9 cellular contexts compared by ENCODE assay signal in genomic region chr22:23386245-23386631, GRCh38.
DNase-seq lines count a peak whose midpoint lies in the region; ATAC-seq and TF ChIP-seq lines count a peak whose summit lies in the region.
"Had no signal": no experiment of that assay in that cellular context is flagged by ENCODE, and none has a peak within 500 bp of the region (broad histone marks: within the 10 kb centered on the region; RNA-seq: fewer than 3 reads in every experiment).

No MANE protein-coding gene starts in this region.

- no peak overlapping the region for H3K4me3 Mint-ChIP-seq in activated CD4-positive, alpha-beta T cell treated with anti-CD3 and anti-CD28 coated beads for 36 hours
- H3K4me3 Mint-ChIP-seq in T-cell = no peak overlapping the region

- H3K36me3 Mint-ChIP-seq in activated CD4-positive, alpha-beta T cell treated with anti-CD3 and anti-CD28 coated beads for 36 hours (ENCODE audit: low read depth) = no peaks in the 10 kb centered on the region
- no peaks in the 10 kb centered on the region for H3K36me3 Mint-ChIP-seq in T-cell

- H3K9me3 Mint-ChIP-seq in activated CD4-positive, alpha-beta T cell treated with anti-CD3 and anti-CD28 coated beads for 36 hours (ENCODE audit: low read depth) = no peaks in the 10 kb centered on the region
- H3K9me3 Mint-ChIP-seq in T-cell = no peaks in the 10 kb centered on the region

- H3K27me3 ChIP-seq in gastrocnemius medialis = no peaks in the 10 kb centered on the region
- H3K27me3 ChIP-seq in sigmoid colon = peaks cover 0 to 5% (median 0%) of the 10 kb centered on the region in 3 donors
- no peaks in the 10 kb centered on the region for H3K27me3 ChIP-seq in vagina

- ATAC-seq in activated CD4-positive, alpha-beta T cell treated with anti-CD3 and anti-CD28 coated beads for 36 hours = peak; percentile 27
- ATAC-seq in T-cell (replicated peaks in 1 of 4) = peak; percentile 8 to 42 (median 37)
- peak; percentile 48 for ATAC-seq in left lobe of liver
- ATAC-seq in gastrocnemius medialis = peak; percentile 17 to 40
- no peak for ATAC-seq in HG02852 (IDR thresholded peaks at IDR 0.05; ENCODE audit: unreplicated experiment)

- TF ChIP-seq CTCF in gastrocnemius medialis (IDR thresholded peaks at IDR 0.05 in 4 of 5, conservative IDR thresholded peaks at IDR 0.05 in 1 of 5) (peak in 1 of 5 experiments; percentile 47), sigmoid colon (IDR thresholded peaks at IDR 0.05) (no peak), vagina (IDR thresholded peaks at IDR 0.05) (peak in 1 of 3 experiments; percentile 9)

- H3K4me1 Mint-ChIP-seq in activated CD4-positive, alpha-beta T cell treated with anti-CD3 and anti-CD28 coated beads for 36 hours = no peaks in the 10 kb centered on the region
- H3K4me1 Mint-ChIP-seq in T-cell = no peaks in the 10 kb centered on the region

- POLR2A ChIA-PET in activated CD4-positive, alpha-beta T cell treated with anti-CD3 and anti-CD28 coated beads for 36 hours (lab: Charles Lee) = no interaction called here
- POLR2A ChIA-PET in T-cell (lab: Charles Lee) = no interaction called here

- TF ChIP-seq POLR2A in gastrocnemius medialis (IDR thresholded peaks at IDR 0.05) = no peak
- TF ChIP-seq POLR2A in sigmoid colon (IDR thresholded peaks at IDR 0.05) = no peak
- no peak for TF ChIP-seq POLR2A in vagina (IDR thresholded peaks at IDR 0.05)

- WGBS in sigmoid colon, 2 donors = 37 to 50% methylated on average over 8 of the region's 8 CpGs

- H3K9me3 ChIP-seq in gastrocnemius medialis = no peaks in the 10 kb centered on the region
- no peaks in the 10 kb centered on the region for H3K9me3 ChIP-seq in sigmoid colon
- no peaks in the 10 kb centered on the region for H3K9me3 ChIP-seq in vagina

- intact Hi-C loops in activated CD4-positive, alpha-beta T cell treated with anti-CD3 and anti-CD28 coated beads for 36 hours (cut with DNase I, micrococcal nuclease) = loop anchor here (1.0 to 10.0 kb wide), 5 partner anchors 63 to 212 kb away; no protein-coding TSS in a partner anchor
- intact Hi-C loops in gastrocnemius medialis (cut with DNase I; ENCODE audit: low total_unique reads) = loop anchor here (2.0 to 5.0 kb wide), 3 partner anchors 71 to 429 kb away; no protein-coding TSS in a partner anchor
- intact Hi-C loops in sigmoid colon (cut with DNase I) = loop anchor here (1.0 to 10.0 kb wide), 4 partner anchors 71 to 431 kb away; no protein-coding TSS in a partner anchor
- intact Hi-C loops in vagina (cut with DNase I) = loop anchor here (10.0 kb wide), 1 partner anchor 81 kb away; no protein-coding TSS in a partner anchor

- H3K4me3 ChIP-seq in gastrocnemius medialis (no peak overlapping the region), sigmoid colon (no peak overlapping the region), vagina (no peak overlapping the region)

- H3K36me3 ChIP-seq in gastrocnemius medialis = no peaks in the 10 kb centered on the region
- no peaks in the 10 kb centered on the region for H3K36me3 ChIP-seq in sigmoid colon
- no peaks in the 10 kb centered on the region for H3K36me3 ChIP-seq in vagina

- no peak overlapping the region for H3K27ac ChIP-seq in gastrocnemius medialis
- H3K27ac ChIP-seq in sigmoid colon = no peak overlapping the region
- no peak overlapping the region for H3K27ac ChIP-seq in vagina

- H3K27me3 Mint-ChIP-seq in activated CD4-positive, alpha-beta T cell treated with anti-CD3 and anti-CD28 coated beads for 36 hours = peaks cover 2% of the 10 kb centered on the region
- peaks cover 3 to 4% of the 10 kb centered on the region in 2 donors for H3K27me3 Mint-ChIP-seq in T-cell

- H3K4me1 ChIP-seq in gastrocnemius medialis = no peaks in the 10 kb centered on the region
- peaks cover 0 to 8% (median 0%) of the 10 kb centered on the region in 4 donors for H3K4me1 ChIP-seq in sigmoid colon
- no peaks in the 10 kb centered on the region for H3K4me1 ChIP-seq in vagina

- DNase-seq in activated CD4-positive, alpha-beta T cell treated with anti-CD3 and anti-CD28 coated beads for 36 hours = no peak
- DNase-seq in activated CD4-positive, alpha-beta T cell treated with anti-CD3 and anti-CD28 coated beads, Interleukin-2, amount 50 U/mL, for 48 hours = no peak
- no peak for DNase-seq in T-cell
- no peak for DNase-seq in left lobe of liver (ENCODE audit: low spot score)
- DNase-seq in gastrocnemius medialis = no peak
- DNase-seq in sigmoid colon = no peak
- DNase-seq in vagina (ENCODE audit: extremely low spot score in 2 of 2) = no peak
- DNase-seq: NCI-H1436 treated with DMSO at 0.1 percent for 48 hours had no signal

- in situ Hi-C loops in gastrocnemius medialis (cut with MboI; ENCODE audit: low sequenced_read_pairs in 4 of 4) = loop anchor here in 2 of 4 donors (25.0 kb wide), 1 partner anchor 199 kb away; the partner anchor contains the start of gene BCR (in 2 of the 2)

- no peak for TF ChIP-seq EP300 in sigmoid colon (IDR thresholded peaks at IDR 0.05)

- CTCF ChIA-PET in activated CD4-positive, alpha-beta T cell treated with anti-CD3 and anti-CD28 coated beads for 36 hours (lab: Charles Lee) = interaction anchor here (0.8 to 1.8 kb wide), 17 partner anchors 9 to 429 kb away, joined by 3 to 16 read pairs (median 4); no protein-coding TSS in a partner anchor
- CTCF ChIA-PET in T-cell (lab: Charles Lee) = interaction anchor here (0.6 to 0.8 kb wide), 3 partner anchors 427 to 806 kb away, joined by 4 to 5 read pairs (median 5); no protein-coding TSS in a partner anchor

- H3K27ac Mint-ChIP-seq in activated CD4-positive, alpha-beta T cell treated with anti-CD3 and anti-CD28 coated beads for 36 hours = no peak overlapping the region
- no peak overlapping the region for H3K27ac Mint-ChIP-seq in T-cell
